In the genomic region with DNA sequence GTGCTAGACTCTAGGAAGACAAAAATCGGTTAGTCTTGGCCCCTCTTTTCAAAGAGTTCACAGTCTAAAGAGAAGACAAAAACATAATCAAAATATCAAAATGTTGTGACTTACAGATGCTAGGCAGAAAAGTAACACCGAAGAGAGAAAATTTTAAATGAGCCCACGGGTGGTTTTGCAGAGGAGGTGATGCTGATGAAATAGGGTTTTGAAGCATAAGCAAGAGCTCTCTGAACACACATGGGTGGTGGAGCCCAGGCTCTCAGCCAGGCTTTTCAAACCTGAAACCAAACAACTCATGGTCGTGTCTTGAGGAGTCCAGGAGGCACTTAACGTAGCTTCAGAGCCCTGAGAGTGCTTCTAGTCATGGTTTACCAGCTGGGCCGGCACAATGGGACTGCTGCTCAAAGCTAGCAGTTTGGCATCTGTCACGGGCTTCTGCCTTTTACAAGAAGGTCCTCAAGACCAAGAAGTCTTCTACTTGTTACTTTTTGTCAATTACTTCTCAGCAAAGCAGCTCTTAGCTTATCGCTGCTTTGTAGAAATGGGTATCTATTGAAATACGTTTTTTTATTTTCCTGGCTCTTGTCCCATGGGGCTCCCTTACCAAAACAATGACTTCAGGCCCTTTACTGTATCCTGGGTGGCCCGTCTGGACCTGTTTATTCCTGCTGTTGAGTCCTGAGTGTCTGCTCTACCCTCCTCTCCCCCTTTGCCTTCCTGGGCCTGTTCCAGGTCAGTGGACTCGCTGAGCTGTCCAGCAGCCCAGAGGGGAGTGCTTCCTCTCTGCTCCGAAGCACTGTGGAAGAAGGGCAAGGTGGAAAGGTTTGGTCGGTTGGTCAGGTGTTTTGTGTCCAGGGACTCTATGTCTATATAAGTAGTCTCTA, we compare ENCODE assay signal across 19 cellular contexts.
DNase-seq lines count a peak whose midpoint lies in the region; ATAC-seq and TF ChIP-seq lines count a peak whose summit lies in the region.
"Had no signal": no experiment of that assay in that cellular context is flagged by ENCODE, and none has a peak within 500 bp of the region (broad histone marks: within the 10 kb centered on the region; RNA-seq: fewer than 3 reads in every experiment).

No MANE protein-coding gene starts in this region.

- no peak for TF ChIP-seq EP300 in Ishikawa (IDR thresholded peaks at IDR 0.05; ENCODE audit: borderline replicate concordance)

- H3K4me1 Mint-ChIP-seq in brain: peaks cover 12% of the 10 kb centered on the region
- H3K4me1 Mint-ChIP-seq in naive B cell: peaks cover 35 to 46% (median 45%) of the 10 kb centered on the region in 3 donors

- no peak overlapping the region for H3K4me3 Mint-ChIP-seq in brain
- H3K4me3 Mint-ChIP-seq in naive B cell: peak overlapping the region in 2 of 8 donors; percentile 50 to 59
- H3K4me3 Mint-ChIP-seq: CD8-positive, alpha-beta memory T cell; natural killer cell treated with Interleukin-12 subunit alpha and Interleukin-12 subunit beta and Interleukin-15 and Interleukin-18, amount 100 ng/mL, for 72 hours had no signal

- no peaks in the 10 kb centered on the region for H3K9me3 Mint-ChIP-seq in brain
- no peaks in the 10 kb centered on the region for H3K9me3 Mint-ChIP-seq in naive B cell
- H3K9me3 Mint-ChIP-seq: CD8-positive, alpha-beta memory T cell; natural killer cell treated with Interleukin-12 subunit alpha and Interleukin-12 subunit beta and Interleukin-15 and Interleukin-18, amount 100 ng/mL, for 72 hours had no signal

- no peak for TF ChIP-seq RAD21 in Ishikawa (IDR thresholded peaks at IDR 0.05; ENCODE audit: low read depth)

- peaks cover 89% of the 10 kb centered on the region for H3K36me3 Mint-ChIP-seq in brain
- peaks cover 13 to 28% of the 10 kb centered on the region in 2 donors for H3K36me3 Mint-ChIP-seq in naive B cell

- ATAC-seq in naive B cell (ENCODE audit: low read depth in 2 of 2): no peak
- ATAC-seq: natural killer cell treated with Interleukin-12 subunit alpha and Interleukin-12 subunit beta and Interleukin-15 and Interleukin-18, amount 100 ng/mL, for 72 hours had no signal

- peak overlapping the region in 4 of 5 experiments; percentile 25 to 83 (median 52) for H3K27ac Mint-ChIP-seq in brain
- peak overlapping the region in 5 of 6 donors; percentile 26 to 98 (median 95) for H3K27ac Mint-ChIP-seq in naive B cell
- H3K27ac Mint-ChIP-seq: natural killer cell treated with Interleukin-12 subunit alpha and Interleukin-12 subunit beta and Interleukin-15 and Interleukin-18, amount 100 ng/mL, for 72 hours had no signal

- no peaks in the 10 kb centered on the region for H3K27me3 Mint-ChIP-seq in brain
- H3K27me3 Mint-ChIP-seq in naive B cell: no peaks in the 10 kb centered on the region
- H3K27me3 Mint-ChIP-seq: natural killer cell treated with Interleukin-12 subunit alpha and Interleukin-12 subunit beta and Interleukin-15 and Interleukin-18, amount 100 ng/mL, for 72 hours had no signal

- TF ChIP-seq CTCF in brain (conservative IDR thresholded peaks at IDR 0.05): no peak

- DNase-seq in DMS79 treated with DMSO at 0.1 percent for 48 hours (lab: John Stamatoyannopoulos, UW): peak; percentile 89
- DNase-seq in naive B cell: no peak
- DNase-seq in hippocampal formation (lab: John Stamatoyannopoulos, UW): no peak
- no peak for DNase-seq in cerebellar nuclear complex (lab: John Stamatoyannopoulos, UW)
- DNase-seq in HuH-7 (ENCODE audit: low spot score): no peak
- DNase-seq: activated CD4-positive, alpha-beta T cell treated with anti-CD3 and anti-CD28 coated beads for 1 hour; CD8-positive, alpha-beta memory T cell; dermis blood vessel endothelial cell; DND-41; foreskin fibroblast; kidney; NCI-H1092; NCI-H2081 treated with DMSO at 0.1 percent for 48 hours; sigmoid colon; T1000; tibial artery had no signal

TF ChIP-seq in Ishikawa, 13 proteins besides CTCF, POLR2A, EP300 and RAD21:
- TF ChIP-seq TAF1 (IDR thresholded peaks at IDR 0.05; ENCODE audit: low read depth) (no peak), CREB1 (IDR thresholded peaks at IDR 0.05; ENCODE audit: low read depth) (no peak), REST (IDR thresholded peaks at IDR 0.05; ENCODE audit: low read depth) (peak; percentile 56; the same call in 1 of the 2 replicates)
